ENCODE assay signal across 25 cellular contexts in genomic region chr7:133360201-133360600, GRCh38.
DNase-seq lines count a peak whose midpoint lies in the region; FAIRE-seq and TF ChIP-seq lines count a peak whose summit lies in the region.
"Had no signal": no experiment of that assay in that cellular context is flagged by ENCODE, and none has a peak within 500 bp of the region (broad histone marks: within the 10 kb centered on the region; RNA-seq: fewer than 3 reads in every experiment).

No MANE protein-coding gene starts in this region.

- H4K5ac ChIP-seq in H9 (ENCODE audit: insufficient read length, low read depth, low read length): no peak overlapping the region
- H4K5ac ChIP-seq in H1 (ENCODE audit: insufficient read length, low read depth, low read length): no peak overlapping the region
- no peak overlapping the region for H4K5ac ChIP-seq in mesendoderm (ENCODE audit: low read length)

- TF ChIP-seq RAD21 in H1 (IDR thresholded peaks at IDR 0.05 in 1 of 2, conservative IDR thresholded peaks at IDR 0.05 in 1 of 2; ENCODE audit: low read depth in 2 of 2, low read length in 2 of 2): no peak

- WGBS in H9 (ENCODE audit: extremely low coverage, insufficient read length, low lambda C conversion rate): no CpG with 5 or more reads among the region's 2 CpGs
- WGBS in H1 (ENCODE audit: extremely low coverage in 1 of 2, insufficient coverage in 1 of 2, insufficient read length in 1 of 2, insufficient replicate concordance in 2 of 2, low coverage in 1 of 2, low lambda C conversion rate in 2 of 2, missing lambda C conversion rate in 1 of 2), 2 experiments: 63% methylated on average over 2 of the region's 2 CpGs; no CpG with 5 or more reads in 1 of the 2 experiments
- whole genome bisulfite sequencing in mesendoderm (ENCODE audit: extremely low coverage, insufficient coverage, low lambda C conversion rate): no CpG with 5 or more reads among the region's 2 CpGs

- no peak overlapping the region for H3T11ph ChIP-seq in H9 (ENCODE audit: low read length)

- H3K56ac ChIP-seq in H9 (ENCODE audit: insufficient read length, low read depth, low read length): no peak overlapping the region
- H3K56ac ChIP-seq in H1 (replicated peaks; ENCODE audit: insufficient read length, low read depth, low read length): no peak overlapping the region
- no peak overlapping the region for H3K56ac ChIP-seq in mesendoderm (ENCODE audit: low read length)

- peaks cover 6 to 8% of the 10 kb centered on the region in 2 experiments; a peak in 3 of 5 replicates for H3K9me3 Mint-ChIP-seq in H9

- H3K27me3 ChIP-seq in H9 (ENCODE audit: insufficient read depth, low read length) (no peaks in the 10 kb centered on the region), NT2/D1 (ENCODE audit: insufficient read depth, insufficient read length) (no peaks in the 10 kb centered on the region), H1 (replicated peaks in 1 of 4; ENCODE audit: control insufficient read depth in 3 of 4, extremely low read depth in 1 of 4, insufficient read depth in 3 of 4, low read length in 3 of 4) (no peaks in the 10 kb centered on the region), mesendoderm (ENCODE audit: insufficient read depth, low read length, poor library complexity) (no peaks in the 10 kb centered on the region)

- H3K14ac ChIP-seq in H9 (ENCODE audit: insufficient read depth, low read length) (no peak overlapping the region), H1 (ENCODE audit: insufficient read length) (no peak overlapping the region)

- peak overlapping the region; percentile 60 for H3K4me2 ChIP-seq in H9 (ENCODE audit: insufficient read depth, insufficient read length, low read length)
- peak overlapping the region; percentile 21 to 36; a peak in 2 of 4 replicates for H3K4me2 ChIP-seq in H1 (ENCODE audit: insufficient read depth in 1 of 2, low read depth in 2 of 2, low read length in 2 of 2)
- H3K4me2 ChIP-seq in mesendoderm (ENCODE audit: low read length): no peak overlapping the region

- no peak for TF ChIP-seq EP300 in H1 (IDR thresholded peaks at IDR 0.05; ENCODE audit: borderline replicate concordance in 1 of 2, low read depth in 2 of 2, low read length in 2 of 2)

- H2BK12ac ChIP-seq in H9 (ENCODE audit: insufficient read length, low read depth, low read length): no peak overlapping the region
- H2BK12ac ChIP-seq in H1 (ENCODE audit: low read depth, low read length): no peak overlapping the region

- H2AK5ac ChIP-seq in H9 (ENCODE audit: insufficient read length, low read length): no peak overlapping the region
- H2AK5ac ChIP-seq in H1 (ENCODE audit: low read depth, low read length): no peak overlapping the region
- H2AK5ac ChIP-seq in mesendoderm (ENCODE audit: low read length): no peak overlapping the region

- POLR2A ChIA-PET in H1 (lab: Charles Lee; ENCODE audit: partially characterized antibody): no interaction called here

- peaks cover 24 to 28% of the 10 kb centered on the region in 2 experiments for H3K4me1 Mint-ChIP-seq in H9

- H3K4me1 ChIP-seq in H9 (ENCODE audit: insufficient read depth, low read length): peaks cover 4% of the 10 kb centered on the region
- no peaks in the 10 kb centered on the region for H3K4me1 ChIP-seq in NT2/D1 (ENCODE audit: insufficient read depth, insufficient read length)
- H3K4me1 ChIP-seq in H1 (replicated peaks in 1 of 4; ENCODE audit: control insufficient read depth in 3 of 4, insufficient read depth in 4 of 4, low read length in 3 of 4): peaks cover 0 to 2% (median under 1%) of the 10 kb centered on the region in 4 experiments; a peak in 3 of 7 replicates
- peaks cover 5% of the 10 kb centered on the region for H3K4me1 ChIP-seq in mesendoderm (ENCODE audit: control insufficient read depth, low read depth, low read length)
- H3K4me1 ChIP-seq: Caco-2 had no signal

- TF ChIP-seq POLR2A in H1 (IDR thresholded peaks at IDR 0.05; ENCODE audit: control extremely low read depth in 1 of 2, low read depth in 2 of 2, low read length in 2 of 2): no peak

- H2BK20ac ChIP-seq in H9 (ENCODE audit: low read depth, low read length, poor library complexity, severe bottlenecking) (no peak overlapping the region), H1 (ENCODE audit: low read length) (no peak overlapping the region)

- H4K91ac ChIP-seq in H9 (ENCODE audit: insufficient read length, low read depth, low read length): no peak overlapping the region
- H4K91ac ChIP-seq in H1 (replicated peaks; ENCODE audit: insufficient read length, low read length): no peak overlapping the region

- H3K4ac ChIP-seq in H9 (ENCODE audit: low read depth, low read length): no peak overlapping the region
- H3K4ac ChIP-seq in H1 (replicated peaks; ENCODE audit: insufficient read length, low read depth, low read length): no peak overlapping the region
- H3K4ac ChIP-seq in mesendoderm (ENCODE audit: low read depth, low read length): no peak overlapping the region

- peaks cover 11 to 23% (median 16%) of the 10 kb centered on the region in 3 experiments for H3K36me3 Mint-ChIP-seq in H9 (ENCODE audit: insufficient read depth in 1 of 3, low read depth in 3 of 3)

- peak overlapping the region; percentile 75 for H3K27ac ChIP-seq in H9 (ENCODE audit: insufficient read length, low read depth, low read length)
- no peak overlapping the region for H3K27ac ChIP-seq in H1 (ENCODE audit: low read depth, low read length)
- H3K27ac ChIP-seq in mesendoderm (ENCODE audit: low read depth, low read length): no peak overlapping the region
- H3K27ac ChIP-seq: C4-2B, HL-60, RWPE1 had no signal

- no peak for DNase-seq in H9
- DNase-seq in NT2/D1 (ENCODE audit: low read depth, low spot score): peak; percentile 39
- no peak for DNase-seq in H1 (ENCODE audit: low read depth in 1 of 2, low spot score in 2 of 2)
- peak; percentile 49 for DNase-seq in mesendoderm
- no peak for DNase-seq in DMS79 (lab: John Stamatoyannopoulos, UW)
- no peak for DNase-seq in cortex of kidney (lab: John Stamatoyannopoulos, UW)
- no peak for DNase-seq in NCI-H128 (lab: John Stamatoyannopoulos, UW; ENCODE audit: unreplicated experiment)
- DNase-seq: Caco-2; CD8-positive, alpha-beta T cell; EL; GDM1; MV-4-11; NCI-H1105; NCI-H146; NCI-H1930; NCI-H446 treated with DMSO at 0.1 percent for 48 hours; NCI-H526; SHP77 had no signal

- no peak overlapping the region; a peak in 1 of 5 replicates for H3K4me3 Mint-ChIP-seq in H9
- H3K4me3 Mint-ChIP-seq: B cell; CD8-positive, alpha-beta T cell had no signal

- TF ChIP-seq CTCF in H9 (conservative IDR thresholded peaks at IDR 0.05) (no peak), H1 (IDR thresholded peaks at IDR 0.05; ENCODE audit: control extremely low read depth in 1 of 3, insufficient read depth in 1 of 3, low read depth in 1 of 3, low read length in 3 of 3) (no peak)

- no peak overlapping the region for H2BK15ac ChIP-seq in H9 (ENCODE audit: low read depth, low read length)
- H2BK15ac ChIP-seq in H1 (ENCODE audit: low read length): no peak overlapping the region
- H2BK15ac ChIP-seq in mesendoderm (replicated peaks; ENCODE audit: low read depth): no peak overlapping the region

- H2BK120ac ChIP-seq in H9 (ENCODE audit: low read depth, low read length, poor library complexity, severe bottlenecking) (no peak overlapping the region), H1 (replicated peaks; ENCODE audit: low read depth, low read length) (no peak overlapping the region), mesendoderm (ENCODE audit: low read depth, low read length) (no peak overlapping the region)

- H2AFZ ChIP-seq in H9 (ENCODE audit: low read length) (no peak overlapping the region), H1 (ENCODE audit: low read length) (no peak overlapping the region)

- H3K27me3 Mint-ChIP-seq in H9 (ENCODE audit: low read depth): no peaks in the 10 kb centered on the region
- H3K27me3 Mint-ChIP-seq: B cell had no signal

- H2BK5ac ChIP-seq in H9 (ENCODE audit: insufficient read length, low read length): no peak overlapping the region
- no peak overlapping the region for H2BK5ac ChIP-seq in H1 (ENCODE audit: low read depth, low read length)
- H2BK5ac ChIP-seq in mesendoderm (ENCODE audit: low read length): no peak overlapping the region

- H3K9me3 ChIP-seq in H9 (ENCODE audit: control insufficient read depth, low read depth, low read length) (no peaks in the 10 kb centered on the region), NT2/D1 (ENCODE audit: insufficient read depth, low read length) (no peaks in the 10 kb centered on the region), H1 (ENCODE audit: insufficient read depth in 2 of 2, low read depth in 1 of 2, low read length in 1 of 2) (no peaks in the 10 kb centered on the region)
- H3K9me3 ChIP-seq: Caco-2 had no signal

- no peak overlapping the region for H3K23ac ChIP-seq in H9 (ENCODE audit: insufficient read length, low read depth, low read length)
- no peak overlapping the region for H3K23ac ChIP-seq in H1 (ENCODE audit: insufficient read length)
- H3K23ac ChIP-seq in mesendoderm (ENCODE audit: low read length): no peak overlapping the region

- H4K20me1 ChIP-seq in H9 (ENCODE audit: control insufficient read depth, insufficient read depth, insufficient read length): no peaks in the 10 kb centered on the region
- H4K20me1 ChIP-seq in H1 (replicated peaks in 1 of 2; ENCODE audit: control insufficient read depth in 1 of 2, insufficient read depth in 2 of 2, low read length in 2 of 2): no peaks in the 10 kb centered on the region

- H3K79me1 ChIP-seq in H9 (ENCODE audit: insufficient read depth, low read depth, low read length, poor library complexity, severe bottlenecking) (no peaks in the 10 kb centered on the region), H1 (ENCODE audit: low read depth, low read length) (no peaks in the 10 kb centered on the region), mesendoderm (ENCODE audit: low read length) (no peaks in the 10 kb centered on the region)

- no peak overlapping the region for H3K18ac ChIP-seq in H9 (ENCODE audit: insufficient read length, low read depth, low read length)
- H3K18ac ChIP-seq in H1 (ENCODE audit: extremely low read depth, low read length): no peak overlapping the region
- H3K18ac ChIP-seq in mesendoderm (ENCODE audit: low read length): no peak overlapping the region

- H3K36me3 ChIP-seq in NT2/D1 (ENCODE audit: insufficient read depth, insufficient read length, low read length) (no peaks in the 10 kb centered on the region), H1 (ENCODE audit: control insufficient read depth in 2 of 4, insufficient read depth in 4 of 4, low read length in 3 of 4) (peaks cover 0 to 3% (median under 1%) of the 10 kb centered on the region in 4 experiments; a peak in 2 of 8 replicates), mesendoderm (ENCODE audit: control insufficient read depth, insufficient read depth, low read length) (no peaks in the 10 kb centered on the region)

- peak overlapping the region; percentile 4 to 49 (median 15); a peak in 6 of 7 replicates for H3K27ac Mint-ChIP-seq in H9
- H3K27ac Mint-ChIP-seq: B cell; CD8-positive, alpha-beta T cell had no signal

- CTCF ChIA-PET in H1 (lab: Charles Lee; ENCODE audit: partially characterized antibody): interaction anchor here (1.2 kb wide), 1 partner anchor 15 kb away, joined by 4 read pairs; no protein-coding TSS in a partner anchor

- no peak overlapping the region for H4K8ac ChIP-seq in H9 (replicated peaks; ENCODE audit: insufficient read length, low read depth, low read length)
- no peak overlapping the region for H4K8ac ChIP-seq in H1 (ENCODE audit: extremely low read depth, insufficient read depth, low read length)
- no peak overlapping the region for H4K8ac ChIP-seq in mesendoderm (ENCODE audit: low read depth, low read length)

- H3K79me2 ChIP-seq in H9 (ENCODE audit: insufficient read depth, low read length) (no peaks in the 10 kb centered on the region), H1 (ENCODE audit: control insufficient read depth in 1 of 2, insufficient read depth in 2 of 2, low read length in 2 of 2) (no peaks in the 10 kb centered on the region), mesendoderm (ENCODE audit: control insufficient read depth, insufficient read depth, low read length) (no peaks in the 10 kb centered on the region)

- FAIRE-seq in H1 (lab: Jason Lieb, UNC): peak; percentile 87
- FAIRE-seq: GM12878, HepG2, K562 had no signal

- H3K9ac ChIP-seq in H9 (ENCODE audit: extremely low read depth, insufficient read length, low read length) (no peak overlapping the region), NT2/D1 (ENCODE audit: insufficient read length, low read depth) (no peak overlapping the region), H1 (replicated peaks in 1 of 4; ENCODE audit: extremely low read depth in 1 of 4, low read depth in 3 of 4, low read length in 3 of 4) (no peak overlapping the region), mesendoderm (ENCODE audit: low read length) (no peak overlapping the region)

- no peak overlapping the region for H3K4me3 ChIP-seq in NT2/D1 (ENCODE audit: insufficient read length, low read depth)
- peak overlapping the region in 1 of 4 experiments; percentile 23; a peak in 1 of 8 replicates for H3K4me3 ChIP-seq in H1 (ENCODE audit: extremely low read depth in 1 of 4, insufficient read depth in 2 of 4, low read depth in 3 of 4, low read length in 4 of 4)
- no peak overlapping the region for H3K4me3 ChIP-seq in mesendoderm (ENCODE audit: low read length)
- H3K4me3 ChIP-seq: GM12878, K562 had no signal

- H3K23me2 ChIP-seq in H9 (ENCODE audit: insufficient read length, low read depth, low read length, poor library complexity, severe bottlenecking) (no peaks in the 10 kb centered on the region), H1 (ENCODE audit: low read depth, low read length) (no peaks in the 10 kb centered on the region; the same call in 1 of the 2 replicates)

Comparison
In these comparisons a context has a peak if more than half of its experiments do, and no peak if none do; other contexts are left out.
1. DNase-seq: peak in NT2/D1 (single experiment) and mesendoderm (single experiment); none in H9 (single experiment), H1 (0 of 2), DMS79 (single experiment), cortex of kidney (single experiment) and NCI-H128 (single experiment).